ENCODE assay signal across 8 cellular contexts in genomic region chr1:172532700-172533510, GRCh38. TPM values are rescaled to one million over a fixed set of nuclear protein-coding genes. Genes with fewer than 3 reads are reported as not detected.
DNase-seq lines count a peak whose midpoint lies in the region; TF ChIP-seq lines count a peak whose summit lies in the region.

Gene SUCO, plus strand, starts transcription at chr1:172533150. Its CDS starts 286 bp downstream, at chr1:172533436.

- peaks cover 10% of the 10 kb centered on the region; the same call in 1 of the 2 replicates for H4K20me1 ChIP-seq in MM.1S (ENCODE audit: insufficient read depth, low read length)
- H4K20me1 ChIP-seq in neural cell (ENCODE audit: insufficient read depth), result no peaks in the 10 kb centered on the region

- peaks cover 16% of the 10 kb centered on the region; the same call in 1 of the 2 replicates for H3F3A ChIP-seq in MM.1S (ENCODE audit: insufficient read depth, low read length)
- H3F3A ChIP-seq in neural cell (ENCODE audit: insufficient read depth, low read length, poor library complexity, severe bottlenecking), result no peaks in the 10 kb centered on the region

- H3K9ac ChIP-seq in ES-I3 (ENCODE audit: low read depth, low read length) (peak within 1 kb of the TSS; percentile 80), MM.1S (ENCODE audit: low read length) (peak within 1 kb of the TSS; percentile 95), neural cell (ENCODE audit: low read length) (peak within 1 kb of the TSS; percentile 94)

- TF ChIP-seq CTCF in MM.1S (IDR thresholded peaks at IDR 0.05; ENCODE audit: low read length) (no peak), neural cell (IDR thresholded peaks at IDR 0.05; ENCODE audit: poor library complexity, severe bottlenecking) (peak; percentile 57), stomach (IDR thresholded peaks at IDR 0.05) (peak in 1 of 7 experiments; percentile 16)

- no peak for TF ChIP-seq RAD21 in neural cell (conservative IDR thresholded peaks at IDR 0.05)

- WGBS in stomach, 5 donors, result 0 to 2% (median 0%) methylated on average over 20 to 74 of the region's 74 CpGs

- H3K4me2 ChIP-seq in MM.1S (ENCODE audit: low read depth, low read length) (peak within 1 kb of the TSS; percentile 78), neural cell (ENCODE audit: low read length) (peak within 1 kb of the TSS; percentile 82)

- H3K4me3 ChIP-seq in HAP-1 (peak within 1 kb of the TSS; percentile 85), MM.1S (ENCODE audit: low read length) (peak within 1 kb of the TSS; percentile 93), neural cell (ENCODE audit: low read length) (peak within 1 kb of the TSS; percentile 87), stomach (peak within 1 kb of the TSS; percentile 62 to 95 (median 74))

- H3K79me2 ChIP-seq in MM.1S (ENCODE audit: low read length) (peaks cover 46% of the 10 kb centered on the region), neural cell (replicated peaks; ENCODE audit: insufficient read depth, low read length) (peaks cover 40% of the 10 kb centered on the region)

- no peaks in the 10 kb centered on the region for H3K36me3 ChIP-seq in ES-I3 (ENCODE audit: insufficient read depth, low read length)
- 0 out of 2 replicates have a peak, but pooled peaks cover 4% of the 10 kb centered on the region for H3K36me3 ChIP-seq in HAP-1 (replicated peaks)
- H3K36me3 ChIP-seq in MM.1S (replicated peaks; ENCODE audit: insufficient read depth, low read length), result no peaks in the 10 kb centered on the region
- H3K36me3 ChIP-seq in neural cell (ENCODE audit: insufficient read depth, low read length), result no peaks in the 10 kb centered on the region
- no peaks in the 10 kb centered on the region for H3K36me3 ChIP-seq in stomach

- TF ChIP-seq EP300 in neural cell (conservative IDR thresholded peaks at IDR 0.05; ENCODE audit: poor library complexity, severe bottlenecking), result peak; percentile 37
- TF ChIP-seq EP300 in stomach (IDR thresholded peaks at IDR 0.05), result no peak

- H3K27me3 ChIP-seq in HAP-1 (ENCODE audit: low read depth), result peaks cover 24% of the 10 kb centered on the region
- no peaks in the 10 kb centered on the region for H3K27me3 ChIP-seq in MM.1S (replicated peaks; ENCODE audit: insufficient read depth, low read length)
- H3K27me3 ChIP-seq in neural cell (ENCODE audit: insufficient read depth, low read depth, low read length), result no peaks in the 10 kb centered on the region
- no peaks in the 10 kb centered on the region for H3K27me3 ChIP-seq in stomach

- intact Hi-C loops in stomach (cut with DNase I; ENCODE audit: low total_unique reads), result no loop called here

- H2AFZ ChIP-seq in MM.1S (ENCODE audit: low read length) (peak within 1 kb of the TSS; percentile 90), neural cell (ENCODE audit: low read depth, low read length) (peak within 1 kb of the TSS; percentile 70)

- DNase-seq in HAP-1 (ENCODE audit: low spot score in 2 of 2), result peak; percentile 96 to 99
- DNase-seq in MM.1S, result peak; percentile 100
- DNase-seq in SIG-M5 (lab: John Stamatoyannopoulos, UW), result peak; percentile 97
- DNase-seq in activated gamma-delta T cell (lab: John Stamatoyannopoulos, UW), result peak; percentile 100
- DNase-seq in fibroblast of the conjunctiva (ENCODE audit: low read depth), result peak; percentile 99
- DNase-seq in stomach, result peak; percentile 100

- in situ Hi-C loops in HAP-1 (cut with MboI; ENCODE audit: low sequenced_read_pairs), result no loop called here

- peaks cover 29% of the 10 kb centered on the region; the same call in 1 of the 2 replicates for H3K4me1 ChIP-seq in ES-I3 (ENCODE audit: insufficient read depth, low read length)
- H3K4me1 ChIP-seq in HAP-1, result peaks cover 31% of the 10 kb centered on the region
- peaks cover 22% of the 10 kb centered on the region for H3K4me1 ChIP-seq in MM.1S (ENCODE audit: low read length)
- peaks cover 31 to 51% (median 42%) of the 10 kb centered on the region in 4 donors for H3K4me1 ChIP-seq in stomach

- TF ChIP-seq POLR2A in stomach (IDR thresholded peaks at IDR 0.05), result peak in 2 of 4 donors; percentile 90 to 93

- H3K9me2 ChIP-seq in MM.1S (replicated peaks; ENCODE audit: insufficient read depth, low read length) (no peaks in the 10 kb centered on the region), neural cell (ENCODE audit: insufficient read depth, low read length) (no peaks in the 10 kb centered on the region)

- H3K9me3 ChIP-seq in ES-I3 (ENCODE audit: control insufficient read depth, insufficient read depth, low read length), result no peaks in the 10 kb centered on the region
- no peaks in the 10 kb centered on the region for H3K9me3 ChIP-seq in HAP-1
- no peaks in the 10 kb centered on the region for H3K9me3 ChIP-seq in MM.1S (replicated peaks; ENCODE audit: insufficient read depth, low read length)
- no peaks in the 10 kb centered on the region for H3K9me3 ChIP-seq in neural cell (ENCODE audit: low read length)
- no peaks in the 10 kb centered on the region for H3K9me3 ChIP-seq in stomach

- H3K27ac ChIP-seq in MM.1S (ENCODE audit: low read length) (peak within 1 kb of the TSS; percentile 95), neural cell (ENCODE audit: low read length) (peak within 1 kb of the TSS; percentile 92), stomach (peak within 1 kb of the TSS; percentile 96 to 100 (median 99))

TF ChIP-seq in neural cell, 6 proteins besides CTCF, POLR2A, EP300 and RAD21:
- peak; percentile 67 for TF ChIP-seq MXI1 (conservative IDR thresholded peaks at IDR 0.05; ENCODE audit: poor library complexity, severe bottlenecking)
- no peak for TF ChIP-seq EZH2 (IDR thresholded peaks at IDR 0.05; ENCODE audit: borderline replicate concordance, insufficient read depth, low read length, poor library complexity, severe bottlenecking)
- TF ChIP-seq TAF1 (IDR thresholded peaks at IDR 0.05; ENCODE audit: low read depth), result peak; percentile 81
- peak; percentile 92 for TF ChIP-seq POLR2AphosphoS5 (IDR thresholded peaks at IDR 0.05)
- TF ChIP-seq REST (IDR thresholded peaks at IDR 0.05; ENCODE audit: borderline replicate concordance), result peak; percentile 89
- TF ChIP-seq SMC3 (conservative IDR thresholded peaks at IDR 0.05; ENCODE audit: poor library complexity), result no peak

RNA-seq across cellular contexts. Expression of gene SUCO, which starts in this region (rescaled TPM):
- polyA plus RNA-seq in neural cell (43.4 and 45.5 TPM in 2 replicates), stomach (1 to 10 TPM; 4.9 to 8.9 (median 5.0) TPM)
- polyA minus RNA-seq in neural cell, result 132 and 142 TPM in 2 replicates
- 10 to 100 TPM; 12.5 to 83.7 (median 23.9) TPM for total RNA-seq in stomach

Comparison
In these comparisons a context has a peak if more than half of its experiments do, and no peak if none do; other contexts are left out.
1. Peak in every context shown above with its lines: DNase-seq, H3K4me3 ChIP-seq and H3K27ac ChIP-seq.